In genomic region chr2:101622633-101623521, GRCh38 we compare ENCODE assay signal across 8 cellular contexts.
DNase-seq lines count a peak whose midpoint lies in the region; ATAC-seq lines count a peak whose summit lies in the region.

No MANE protein-coding gene starts in this region.

- peaks cover 18 to 30% (median 21%) of the 10 kb centered on the region in 3 donors for H3K4me1 Mint-ChIP-seq in CD8-positive, alpha-beta memory T cell
- H3K4me1 Mint-ChIP-seq in activated T-helper 17 cell treated with anti-CD3 and anti-CD28 coated beads, Interleukin-2, amount 50 U/mL, for 72 hours: peaks cover 19% of the 10 kb centered on the region

- peak overlapping the region in 6 of 7 donors; percentile 35 to 67 (median 50) for H3K4me3 Mint-ChIP-seq in CD8-positive, alpha-beta memory T cell
- peak overlapping the region; percentile 66 for H3K4me3 Mint-ChIP-seq in activated T-helper 17 cell treated with anti-CD3 and anti-CD28 coated beads, Interleukin-2, amount 50 U/mL, for 72 hours

- peaks cover 0 to 2% (median 0%) of the 10 kb centered on the region in 3 donors for H3K36me3 Mint-ChIP-seq in CD8-positive, alpha-beta memory T cell
- no peaks in the 10 kb centered on the region for H3K36me3 Mint-ChIP-seq in activated T-helper 17 cell treated with anti-CD3 and anti-CD28 coated beads, Interleukin-2, amount 50 U/mL, for 72 hours (ENCODE audit: low read depth)

- H3K27me3 Mint-ChIP-seq in CD8-positive, alpha-beta memory T cell: peaks cover 0 to 3% of the 10 kb centered on the region in 2 donors
- no peaks in the 10 kb centered on the region for H3K27me3 Mint-ChIP-seq in activated T-helper 17 cell treated with anti-CD3 and anti-CD28 coated beads, Interleukin-2, amount 50 U/mL, for 72 hours

- no peaks in the 10 kb centered on the region for H3K9me3 Mint-ChIP-seq in CD8-positive, alpha-beta memory T cell
- H3K9me3 Mint-ChIP-seq in activated T-helper 17 cell treated with anti-CD3 and anti-CD28 coated beads, Interleukin-2, amount 50 U/mL, for 72 hours: peaks cover 6% of the 10 kb centered on the region

- DNase-seq in CD8-positive, alpha-beta memory T cell: peak in 2 of 5 donors; percentile 12 to 52
- DNase-seq in T1000 (lab: John Stamatoyannopoulos, UW) (no peak), HuH-7.5 (ENCODE audit: low spot score) (no peak), DMS79 treated with DMSO at 0.1 percent for 48 hours (lab: John Stamatoyannopoulos, UW) (no peak), NCI-H1694 (lab: John Stamatoyannopoulos, UW) (no peak)

- peak overlapping the region; percentile 3 for H3K4me3 ChIP-seq in CD8-positive, alpha-beta memory T cell (ENCODE audit: low read length)

- no peak overlapping the region for H3K27ac ChIP-seq in CD8-positive, alpha-beta memory T cell (ENCODE audit: low read depth, low read length)

- peaks cover 15% of the 10 kb centered on the region for H3K4me1 ChIP-seq in CD8-positive, alpha-beta memory T cell (ENCODE audit: insufficient read depth, low read length)

- POLR2A ChIA-PET in CD8-positive, alpha-beta memory T cell (lab: Charles Lee): no interaction called here

- peak overlapping the region in 6 of 8 donors; percentile 6 to 44 (median 36) for H3K27ac Mint-ChIP-seq in CD8-positive, alpha-beta memory T cell
- peak overlapping the region; percentile 70 for H3K27ac Mint-ChIP-seq in activated T-helper 17 cell treated with anti-CD3 and anti-CD28 coated beads, Interleukin-2, amount 50 U/mL, for 72 hours

- ATAC-seq in GM19372 (IDR thresholded peaks at IDR 0.05; ENCODE audit: low read depth, unreplicated experiment): peak; percentile 81
- ATAC-seq in HG03280 (IDR thresholded peaks at IDR 0.05; ENCODE audit: unreplicated experiment): peak; percentile 70
- peak; percentile 81 for ATAC-seq in activated T-helper 17 cell treated with anti-CD3 and anti-CD28 coated beads, Interleukin-2, amount 50 U/mL, for 72 hours (replicated peaks)

- H3K27me3 ChIP-seq in CD8-positive, alpha-beta memory T cell (ENCODE audit: insufficient read depth, low read length, poor library complexity, severe bottlenecking): no peaks in the 10 kb centered on the region

- CTCF ChIA-PET in CD8-positive, alpha-beta memory T cell (lab: Charles Lee): interaction anchor here (1.1 kb wide), 1 partner anchor 15 kb away, joined by 3 read pairs; no protein-coding TSS in a partner anchor

- no peaks in the 10 kb centered on the region for H3K9me3 ChIP-seq in CD8-positive, alpha-beta memory T cell (ENCODE audit: low read length)

- no peaks in the 10 kb centered on the region for H3K36me3 ChIP-seq in CD8-positive, alpha-beta memory T cell (ENCODE audit: insufficient read depth, low read length)
